In genomic region chr17:17626151-17626805, GRCh38 we compare ENCODE assay signal across 1 cellular context.
TF ChIP-seq lines count a peak whose summit lies in the region.

No MANE protein-coding gene starts in this region.

TF ChIP-seq in GM23338, 12 proteins besides CTCF, POLR2A, EP300 and RAD21 (continued from another document):
- TF ChIP-seq ZNF462 (CRISPR knock-in tag; IDR thresholded peaks at IDR 0.05), result peak; percentile 33; the same call in 1 of the 2 replicates
